In genomic region chr3:125051715-125052581, GRCh38 we compare ENCODE assay signal across 8 cellular contexts.
DNase-seq lines count a peak whose midpoint lies in the region; ATAC-seq and TF ChIP-seq lines count a peak whose summit lies in the region.

No MANE protein-coding gene starts in this region.

- peak; percentile 66 for DNase-seq in NCI-H2107 treated with DMSO at 0.1 percent for 48 hours (lab: John Stamatoyannopoulos, UW; ENCODE audit: unreplicated experiment)
- no peak for DNase-seq in NCI-H2107 (lab: John Stamatoyannopoulos, UW)
- DNase-seq in T1000 (lab: John Stamatoyannopoulos, UW) = peak; percentile 25
- peak; percentile 68 for DNase-seq in astrocyte of the cerebellum (ENCODE audit: low read depth)
- DNase-seq in stimulated activated CD4-positive, alpha-beta T cell treated with anti-CD3 and anti-CD28 coated beads, Interleukin-4, amount 100 ng/mL, for 4 hours = peak; percentile 52 to 77

- no peaks in the 10 kb centered on the region for H3K27me3 ChIP-seq in layer of hippocampus (ENCODE audit: control insufficient read depth, insufficient read depth, low read length)

- no peak for TF ChIP-seq CTCF in astrocyte of the cerebellum (IDR thresholded peaks at IDR 0.05; ENCODE audit: low read depth, low read length, missing control alignments)

- ATAC-seq in GM18861 (IDR thresholded peaks at IDR 0.05; ENCODE audit: unreplicated experiment) (no peak), GM18502 (IDR thresholded peaks at IDR 0.05; ENCODE audit: poor library complexity, unreplicated experiment) (no peak)

- peak overlapping the region; percentile 91 for H3K4me3 ChIP-seq in astrocyte of the cerebellum (ENCODE audit: low read depth, low read length)

- in situ Hi-C loops in astrocyte of the cerebellum (cut with HindIII; ENCODE audit: low sequenced_read_pairs) = no loop called here

- peak overlapping the region; percentile 58 for H3K27ac ChIP-seq in layer of hippocampus (ENCODE audit: low read depth, low read length)
